In genomic region chr3:192812736-192813383, GRCh38 we compare ENCODE assay signal across 9 cellular contexts.
A peak's percentile ranks its signal among the peaks of the same experiment; 100 is the strongest.
DNase-seq lines count a peak whose midpoint lies in the region; ATAC-seq, FAIRE-seq and TF ChIP-seq lines count a peak whose summit lies in the region.
"Had no signal": no experiment of that assay in that cellular context is flagged by ENCODE, and none has a peak within 500 bp of the region (broad histone marks: within the 10 kb centered on the region; RNA-seq: fewer than 3 reads in every experiment).

No MANE protein-coding gene starts in this region.

- H3K4me3 ChIP-seq in dorsolateral prefrontal cortex, result peak overlapping the region in 7 of 59 donors; percentile 4 to 39 (median 34)

- H3K36me3 Mint-ChIP-seq in nephron progenitor cell (ENCODE audit: low read depth), result no peaks in the 10 kb centered on the region

- DNase-seq in AG20443 (ENCODE audit: low spot score) (peak; percentile 42), H54 (ENCODE audit: insufficient read length, low spot score) (no peak), NCI-H82 treated with DMSO at 0.1 percent for 48 hours (lab: John Stamatoyannopoulos, UW; ENCODE audit: unreplicated experiment) (peak; percentile 20), dorsolateral prefrontal cortex (peak in 2 of 10 donors; percentile 37 to 56), nephron progenitor cell (peak; percentile 39), AG08396 (ENCODE audit: low spot score) (no peak)
- DNase-seq in activated CD4-positive, CD25-positive, alpha-beta regulatory T cell treated with anti-CD3 and anti-CD28 coated beads, Interleukin-2, amount 50 U/mL, for 72 hours, result no peak

- H3K27ac Mint-ChIP-seq in nephron progenitor cell, result no peak overlapping the region

- H3K4me1 Mint-ChIP-seq in nephron progenitor cell, result peaks cover 22% of the 10 kb centered on the region

- no peaks in the 10 kb centered on the region for H3K9me3 Mint-ChIP-seq in nephron progenitor cell

- H3K4me3 Mint-ChIP-seq in nephron progenitor cell, result no peak overlapping the region

- no peak overlapping the region for H3K27ac ChIP-seq in dorsolateral prefrontal cortex

- peaks cover 4% of the 10 kb centered on the region for H3K27me3 Mint-ChIP-seq in nephron progenitor cell (ENCODE audit: low read depth, poor library complexity)

- ATAC-seq in HG03439 (IDR thresholded peaks at IDR 0.05; ENCODE audit: unreplicated experiment), result no peak

- intact Hi-C loops in dorsolateral prefrontal cortex (cut with DNase I), result loop anchor here (2.0 to 10.0 kb wide), 5 partner anchors 312 to 779 kb away; partner anchors contain the start of gene OPA1 (in 1 of the 2)

- H3K27me3 ChIP-seq in dorsolateral prefrontal cortex, result no peaks in the 10 kb centered on the region

- no peak for TF ChIP-seq POLR2A in H54 (IDR thresholded peaks at IDR 0.05; ENCODE audit: low read depth, low read length)

- TF ChIP-seq CTCF in dorsolateral prefrontal cortex (IDR thresholded peaks at IDR 0.05 in 54 of 56, conservative IDR thresholded peaks at IDR 0.05 in 2 of 56; ENCODE audit: low read depth in 1 of 56, partially characterized antibody in 56 of 56) (peak; percentile 18 to 83 (median 68)), nephron progenitor cell (IDR thresholded peaks at IDR 0.05) (peak; percentile 70)

- FAIRE-seq in H54 (lab: Jason Lieb, UNC), result peak; percentile 78
- FAIRE-seq: endometrium had no signal

Comparison
In these comparisons a context has a peak if more than half of its experiments do, and no peak if none do; other contexts are left out.
1. DNase-seq: peak in AG20443 (single experiment), NCI-H82 treated with DMSO at 0.1 percent for 48 hours (single experiment) and nephron progenitor cell (single experiment); none in H54 (single experiment), activated CD4-positive, CD25-positive, alpha-beta regulatory T cell treated with anti-CD3 and anti-CD28 coated beads, Interleukin-2, amount 50 U/mL, for 72 hours (single experiment) and AG08396 (single experiment).